In genomic region chr11:47593492-47593933, GRCh38 we compare ENCODE assay signal across 2 cellular contexts.
TF ChIP-seq lines count a peak whose summit lies in the region.

No MANE protein-coding gene starts in this region.

TF ChIP-seq in H1, 55 proteins besides CTCF, POLR2A, EP300 and RAD21:
- TF ChIP-seq YY1 (IDR thresholded peaks at IDR 0.05; ENCODE audit: low read depth, low read length) (no peak), CREB1 (IDR thresholded peaks at IDR 0.05) (no peak), EZH2 (IDR thresholded peaks at IDR 0.05; ENCODE audit: low read depth, low read length, severe bottlenecking) (peak; percentile 38), NANOG (IDR thresholded peaks at IDR 0.05; ENCODE audit: insufficient read depth, low read depth, low read length, poor library complexity, severe bottlenecking) (no peak), CHD7 (IDR thresholded peaks at IDR 0.05; ENCODE audit: insufficient replicate concordance, low read length) (no peak), SUZ12 (IDR thresholded peaks at IDR 0.05; ENCODE audit: low read length) (peak; percentile 42; the same call in 1 of the 2 replicates)

TF ChIP-seq in neural cell, 6 proteins besides CTCF, POLR2A, EP300 and RAD21:
- TF ChIP-seq SMC3 (conservative IDR thresholded peaks at IDR 0.05; ENCODE audit: poor library complexity), result no peak
- TF ChIP-seq POLR2AphosphoS5 (IDR thresholded peaks at IDR 0.05), result no peak
- no peak for TF ChIP-seq EZH2 (IDR thresholded peaks at IDR 0.05; ENCODE audit: borderline replicate concordance, insufficient read depth, low read length, poor library complexity, severe bottlenecking)
- no peak for TF ChIP-seq MXI1 (conservative IDR thresholded peaks at IDR 0.05; ENCODE audit: poor library complexity, severe bottlenecking)
- TF ChIP-seq REST (IDR thresholded peaks at IDR 0.05; ENCODE audit: borderline replicate concordance), result no peak
- TF ChIP-seq TAF1 (IDR thresholded peaks at IDR 0.05; ENCODE audit: low read depth), result no peak
